Comparison of ENCODE assay signal across 1 cellular context in genomic region chr6:16929814-16930213, GRCh38.
TF ChIP-seq lines count a peak whose summit lies in the region.

No MANE protein-coding gene starts in this region.

TF ChIP-seq in IMR-90, 13 proteins besides CTCF, POLR2A, EP300 and RAD21 (continued from another document):
- TF ChIP-seq BHLHE40 (IDR thresholded peaks at IDR 0.05; ENCODE audit: low read depth, low read length): peak; percentile 44; the same call in 1 of the 2 replicates
- TF ChIP-seq MXI1 (IDR thresholded peaks at IDR 0.05; ENCODE audit: borderline replicate concordance, low read depth, low read length): no peak
- peak; percentile 22; the same call in 1 of the 2 replicates for TF ChIP-seq NFE2L2 (IDR thresholded peaks at IDR 0.05; ENCODE audit: low read depth, low read length)
- TF ChIP-seq CEBPB (IDR thresholded peaks at IDR 0.05; ENCODE audit: low read depth, low read length): peak; percentile 100
- no peak for TF ChIP-seq SMC3 (IDR thresholded peaks at IDR 0.05; ENCODE audit: low read depth, low read length)
- no peak for TF ChIP-seq MAZ (IDR thresholded peaks at IDR 0.05; ENCODE audit: borderline replicate concordance, low read depth, low read length)
- TF ChIP-seq CHD1 (IDR thresholded peaks at IDR 0.05; ENCODE audit: low read depth, low read length): no peak
- no peak for TF ChIP-seq RFX5 (IDR thresholded peaks at IDR 0.05; ENCODE audit: low read depth, low read length)
- TF ChIP-seq RCOR1 (IDR thresholded peaks at IDR 0.05; ENCODE audit: insufficient replicate concordance, low read length): no peak
- TF ChIP-seq, protein P1, sequence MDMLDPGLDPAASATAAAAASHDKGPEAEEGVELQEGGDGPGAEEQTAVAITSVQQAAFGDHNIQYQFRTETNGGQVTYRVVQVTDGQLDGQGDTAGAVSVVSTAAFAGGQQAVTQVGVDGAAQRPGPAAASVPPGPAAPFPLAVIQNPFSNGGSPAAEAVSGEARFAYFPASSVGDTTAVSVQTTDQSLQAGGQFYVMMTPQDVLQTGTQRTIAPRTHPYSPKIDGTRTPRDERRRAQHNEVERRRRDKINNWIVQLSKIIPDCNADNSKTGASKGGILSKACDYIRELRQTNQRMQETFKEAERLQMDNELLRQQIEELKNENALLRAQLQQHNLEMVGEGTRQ (IDR thresholded peaks at IDR 0.05; ENCODE audit: low read depth, low read length): no peak
- TF ChIP-seq, protein P2, sequence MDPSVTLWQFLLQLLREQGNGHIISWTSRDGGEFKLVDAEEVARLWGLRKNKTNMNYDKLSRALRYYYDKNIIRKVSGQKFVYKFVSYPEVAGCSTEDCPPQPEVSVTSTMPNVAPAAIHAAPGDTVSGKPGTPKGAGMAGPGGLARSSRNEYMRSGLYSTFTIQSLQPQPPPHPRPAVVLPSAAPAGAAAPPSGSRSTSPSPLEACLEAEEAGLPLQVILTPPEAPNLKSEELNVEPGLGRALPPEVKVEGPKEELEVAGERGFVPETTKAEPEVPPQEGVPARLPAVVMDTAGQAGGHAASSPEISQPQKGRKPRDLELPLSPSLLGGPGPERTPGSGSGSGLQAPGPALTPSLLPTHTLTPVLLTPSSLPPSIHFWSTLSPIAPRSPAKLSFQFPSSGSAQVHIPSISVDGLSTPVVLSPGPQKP (IDR thresholded peaks at IDR 0.05; ENCODE audit: borderline replicate concordance, low read depth, low read length): no peak
